In the genomic region with DNA sequence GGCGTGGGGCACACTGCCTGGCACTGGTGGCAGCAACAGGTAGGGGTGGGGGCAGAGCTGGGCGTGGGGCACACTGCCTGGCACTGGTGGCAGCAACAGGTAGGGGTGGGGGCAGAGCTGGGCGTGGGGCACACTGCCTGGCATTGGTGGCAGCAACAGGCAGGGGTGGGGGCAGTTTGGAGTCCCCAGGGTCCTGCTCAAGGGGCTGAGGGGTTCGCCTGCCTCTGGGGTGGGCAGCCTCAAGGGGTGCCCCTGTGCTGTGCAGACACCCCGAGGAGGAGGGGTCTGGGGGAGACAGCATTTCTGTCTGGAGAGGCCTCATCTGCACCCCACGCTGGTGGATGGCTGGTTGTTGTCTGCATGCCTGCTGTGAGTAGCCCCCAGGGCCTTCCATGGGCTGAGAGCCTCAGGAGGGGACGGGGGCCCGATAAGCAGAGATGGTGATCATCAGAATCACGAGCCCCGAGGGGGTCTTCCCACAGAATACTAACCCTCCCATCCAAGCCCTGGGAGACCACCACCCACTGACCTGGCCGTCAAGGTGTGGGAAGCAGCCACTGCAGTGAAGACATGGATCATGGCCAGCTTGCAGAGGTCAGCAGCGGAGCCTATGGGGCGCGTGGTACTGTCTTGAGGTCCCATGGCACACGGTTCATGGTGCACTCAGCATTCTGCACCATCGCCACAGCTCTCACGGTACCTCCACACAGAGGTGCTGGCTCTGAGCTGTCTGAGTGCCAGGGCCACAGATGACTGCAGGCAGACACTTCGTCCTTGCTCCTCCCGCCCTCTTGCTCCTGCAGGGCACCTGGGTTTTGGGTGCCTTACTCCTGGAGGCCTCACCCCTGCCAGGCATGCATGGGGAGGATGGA, we compare ENCODE assay signal across 1 cellular context.
TF ChIP-seq lines count a peak whose summit lies in the region.

No MANE protein-coding gene starts in this region.

TF ChIP-seq in GM23338, 12 proteins besides CTCF, POLR2A, EP300 and RAD21:
- no peak for TF ChIP-seq ZNF462 (CRISPR knock-in tag; IDR thresholded peaks at IDR 0.05)
- TF ChIP-seq STAT1 (IDR thresholded peaks at IDR 0.05; ENCODE audit: unreplicated experiment), result no peak
- no peak for TF ChIP-seq ZNF331 (CRISPR knock-in tag; IDR thresholded peaks at IDR 0.05; ENCODE audit: low read depth)
- no peak for TF ChIP-seq EZH2 (IDR thresholded peaks at IDR 0.05; ENCODE audit: low read depth, unreplicated experiment)
- no peak for TF ChIP-seq EZH2phosphoT487 (IDR thresholded peaks at IDR 0.05; ENCODE audit: unreplicated experiment)
- TF ChIP-seq CREB1 (CRISPR knock-in tag; IDR thresholded peaks at IDR 0.05; ENCODE audit: low read depth), result no peak
- no peak for TF ChIP-seq POLR2AphosphoS5 (IDR thresholded peaks at IDR 0.05; ENCODE audit: low read depth)
